29 cellular contexts compared by ENCODE assay signal in the genomic region with DNA sequence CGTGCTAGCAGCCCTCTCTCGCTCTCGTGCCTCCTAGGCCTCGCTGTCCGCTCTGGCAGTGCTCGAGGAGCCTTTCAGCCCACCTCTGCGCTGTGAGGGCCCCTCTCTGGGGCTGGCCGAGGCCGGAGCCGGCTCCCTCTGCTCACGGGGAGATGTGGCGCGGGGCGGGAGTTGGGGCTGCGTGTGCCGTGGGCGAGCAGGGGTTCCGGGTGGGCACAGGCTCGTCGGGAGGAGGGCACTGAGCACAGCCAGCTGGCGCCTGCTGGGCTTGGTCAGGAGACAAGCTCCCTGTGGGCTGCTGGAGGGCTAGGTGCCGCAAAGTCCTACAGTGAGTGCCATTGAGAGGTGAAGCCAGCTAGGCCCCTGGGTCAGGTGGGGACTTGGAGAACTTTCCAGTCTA.
"Had no signal": no experiment of that assay in that cellular context is flagged by ENCODE, and none has a peak within 500 bp of the region (broad histone marks: within the 10 kb centered on the region; RNA-seq: fewer than 3 reads in every experiment).

No MANE protein-coding gene starts in this region.

- DNase-seq: naive B cell; naive thymus-derived CD8-positive, alpha-beta T cell; nephron progenitor cell; retina; right lobe of liver; spleen; stimulated activated CD4-positive, alpha-beta T cell treated with anti-CD3 and anti-CD28 coated beads, Interleukin-12 subunit alpha, Interleukin-12 subunit beta, amount 100 ng/mL, for 4 hours; stimulated activated CD4-positive, alpha-beta T cell treated with anti-CD3 and anti-CD28 coated beads, Interleukin-1b, Interleukin-23, amount 100 ng/mL, for 48 hours; stimulated activated CD4-positive, alpha-beta T cell treated with anti-CD3 and anti-CD28 coated beads, Interleukin-4, amount 100 ng/mL, for 1 hour; stimulated activated CD4-positive, alpha-beta T cell treated with anti-CD3 and anti-CD28 coated beads, Interleukin-4, amount 100 ng/mL, for 4 hours; stimulated activated CD8-positive, alpha-beta memory T cell treated with anti-CD3 and anti-CD28 coated beads, Interleukin-4, amount 100 ng/mL, for 48 hours; stimulated activated naive CD4-positive, alpha-beta T cell; stimulated activated naive CD8-positive, alpha-beta T cell treated with anti-CD3 and anti-CD28 coated beads, Interleukin-15, amount 100 ng/mL, for 72 hours; stimulated activated naive CD8-positive, alpha-beta T cell treated with anti-CD3 and anti-CD28 coated beads, Interleukin-15, Interleukin-2, amounts not matched to agents 100 U/mL and 50 U/mL, for 24 hours; substantia nigra; thyroid gland; trophoblast cell; uterus had no signal

- ATAC-seq: naive thymus-derived CD8-positive, alpha-beta T cell; natural killer cell treated with Interleukin-12 subunit alpha and Interleukin-12 subunit beta and Interleukin-15 and Interleukin-18, amount 100 ng/mL, for 72 hours; pancreas; right lobe of liver; stimulated activated memory B cell treated with anti-CD40 and anti-IgM and Interleukin-4, amounts not matched to agents 10 μg/mL and 1 μg/mL and 100 μg/mL, for 72 hours; stimulated activated naive CD8-positive, alpha-beta T cell treated with anti-CD3 and anti-CD28 coated beads, Interleukin-15, amount 100 ng/mL, for 72 hours; stimulated activated naive CD8-positive, alpha-beta T cell treated with anti-CD3 and anti-CD28 coated beads, Interleukin-15, Interleukin-2, amounts not matched to agents 100 U/mL and 50 U/mL, for 24 hours had no signal

- H3K4me2 ChIP-seq: smooth muscle cell had no signal

- FAIRE-seq: pancreas had no signal

- H3K27me3 ChIP-seq: pancreas, right atrium auricular region, right lobe of liver, spleen, suprapubic skin, thyroid gland, tibial nerve, upper lobe of left lung, uterus had no signal

- H3K4me3 ChIP-seq: pancreas, prostate gland, right atrium auricular region, right lobe of liver, skin epidermis, smooth muscle cell, spleen, suprapubic skin, thoracic aorta, thyroid gland, tibial nerve, upper lobe of left lung, uterus had no signal

- H3K9me3 ChIP-seq: pancreas, prostate gland, right atrium auricular region, right lobe of liver, suprapubic skin, thoracic aorta, thyroid gland, tibial nerve, upper lobe of left lung, uterus had no signal

- H3K27ac ChIP-seq: pancreas, prostate gland, right atrium auricular region, right lobe of liver, skin epidermis, spleen, suprapubic skin, thoracic aorta, thyroid gland, tibial nerve, upper lobe of left lung, uterus had no signal

- H3K4me1 ChIP-seq: pancreas, prostate gland, right atrium auricular region, right lobe of liver, spleen, suprapubic skin, thyroid gland, tibial nerve, upper lobe of left lung, uterus had no signal

- H3K36me3 ChIP-seq: pancreas, prostate gland, right atrium auricular region, right lobe of liver, spleen, suprapubic skin, thoracic aorta, thyroid gland, tibial nerve, upper lobe of left lung, uterus had no signal
